In the genomic region with DNA sequence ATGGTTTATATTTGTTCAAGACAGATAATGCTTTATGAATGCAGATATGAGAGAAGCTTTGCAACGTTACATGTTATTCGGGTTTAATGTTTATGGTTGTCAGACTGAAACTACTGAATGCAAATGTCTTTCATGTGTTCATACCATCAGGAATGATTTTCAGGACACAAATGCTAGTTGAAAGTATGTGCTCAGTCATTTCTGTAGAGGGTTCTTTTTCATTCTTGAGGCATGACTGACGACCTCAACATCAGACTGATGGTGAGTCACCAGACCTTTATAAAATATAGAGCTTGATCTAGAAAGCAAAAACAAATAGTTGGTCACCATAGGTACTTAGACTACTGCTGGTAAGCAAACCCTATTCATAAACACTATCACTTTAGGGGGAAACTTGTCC, we compare ENCODE assay signal across 14 cellular contexts.
DNase-seq lines count a peak whose midpoint lies in the region; ATAC-seq, FAIRE-seq and TF ChIP-seq lines count a peak whose summit lies in the region.
"Had no signal": no experiment of that assay in that cellular context is flagged by ENCODE, and none has a peak within 500 bp of the region (broad histone marks: within the 10 kb centered on the region; RNA-seq: fewer than 3 reads in every experiment).

No MANE protein-coding gene starts in this region.

- BruUV-seq in HCT116 (replicated peaks; lab: Mats Ljungman, UMichigan): no TSS peak

- DNase-seq in AG08396 (ENCODE audit: low spot score) (peak; percentile 31), HCT116 (ENCODE audit: low read depth, low spot score) (peak; percentile 73), RWPE2 (ENCODE audit: low spot score) (no peak), foreskin fibroblast (peak; percentile 78 to 82), body of pancreas (no peak), retina (no peak), pancreas (no peak)
- no peak for DNase-seq in T-helper 2 cell treated with Interferon-gamma antibody and Interleukin-4, amounts not matched to agents 5 μg/mL and 100 μg/mL, for 36 hours (ENCODE audit: low spot score)
- DNase-seq: effector CD8-positive, alpha-beta T cell; KBM-7 had no signal

- FAIRE-seq in pancreas (lab: Jason Lieb, UNC): no peak

- no peak overlapping the region for H3K4me3 Mint-ChIP-seq in T-helper 2 cell treated with Interferon-gamma antibody and Interleukin-4, amounts not matched to agents 5 μg/mL and 100 μg/mL, for 36 hours
- H3K4me3 Mint-ChIP-seq: activated T-helper 1 cell treated with anti-CD3 and anti-CD28 coated beads, Interleukin-12 subunit alpha, Interleukin-12 subunit beta, Interleukin-2, Interleukin-4 antibody, amounts not matched to agents 30 ng/mL and 10 ng/mL and 1 ng/mL, durations not matched to agents 14 hours and 24 hours and 36 hours; stimulated activated effector memory CD8-positive, alpha-beta T cell treated with anti-CD3 and anti-CD28 coated beads, Interleukin-12 subunit alpha, Interleukin-12 subunit beta, amount 100 ng/mL, for 72 hours had no signal

- intact Hi-C loops in HCT116 (cut with micrococcal nuclease): no loop called here
- intact Hi-C loops in body of pancreas (cut with DNase I): no loop called here
- intact Hi-C loops in pancreas (cut with DNase I): no loop called here

- RAD21 ChIA-PET in HCT116 (lab: Charles Lee; ENCODE audit: low non-redundant PET in 1 of 2, low total read pairs in 2 of 2, uncharacterized antibody in 2 of 2, unreplicated experiment in 2 of 2): no interaction called here

- H3K9me2 ChIP-seq in HCT116 (ENCODE audit: insufficient read depth): no peaks in the 10 kb centered on the region

- CTCF ChIA-PET in HCT116 (lab: Charles Lee): no interaction called here

- H3K4me1 Mint-ChIP-seq in T-helper 2 cell treated with Interferon-gamma antibody and Interleukin-4, amounts not matched to agents 5 μg/mL and 100 μg/mL, for 36 hours (ENCODE audit: low read depth): no peaks in the 10 kb centered on the region
- H3K4me1 Mint-ChIP-seq: stimulated activated effector memory CD8-positive, alpha-beta T cell treated with anti-CD3 and anti-CD28 coated beads, Interleukin-12 subunit alpha, Interleukin-12 subunit beta, amount 100 ng/mL, for 72 hours had no signal

- H2AFZ ChIP-seq in HCT116 (ENCODE audit: low read depth, low read length, poor library complexity, severe bottlenecking): no peak overlapping the region

- ATAC-seq in HCT116 (peak; percentile 91), RWPE2 (ENCODE audit: low read depth) (peak; percentile 88), body of pancreas (no peak), pancreas (no peak)
- ATAC-seq: sciatic nerve; stimulated activated effector memory CD8-positive, alpha-beta T cell treated with anti-CD3 and anti-CD28 coated beads, Interleukin-12 subunit alpha, Interleukin-12 subunit beta, amount 100 ng/mL, for 72 hours had no signal

- H3K27me3 Mint-ChIP-seq in T-helper 2 cell treated with Interferon-gamma antibody and Interleukin-4, amounts not matched to agents 5 μg/mL and 100 μg/mL, for 36 hours (ENCODE audit: low read depth): no peaks in the 10 kb centered on the region

- H3K4me2 ChIP-seq in HCT116 (ENCODE audit: low read length): peak overlapping the region; percentile 56
- H3K4me2 ChIP-seq: BLaER1 treated with 17β-estradiol and CSF1 and Interleukin-3, amounts not matched to agents 10 nM and 100 nM had no signal

- TF ChIP-seq CTCF in HCT116 (IDR thresholded peaks at IDR 0.05 in 2 of 3, conservative IDR thresholded peaks at IDR 0.05 in 1 of 3; ENCODE audit: borderline replicate concordance in 1 of 3, insufficient read depth in 1 of 3, low read depth in 2 of 3, low read length in 2 of 3): no peak
- no peak for TF ChIP-seq CTCF in RWPE2 (IDR thresholded peaks at IDR 0.05; ENCODE audit: poor library complexity, severe bottlenecking)
- no peak for TF ChIP-seq CTCF in foreskin fibroblast (IDR thresholded peaks at IDR 0.05; ENCODE audit: low read depth, low read length)
- no peak for TF ChIP-seq CTCF in body of pancreas (IDR thresholded peaks at IDR 0.05)
- TF ChIP-seq CTCF in pancreas (IDR thresholded peaks at IDR 0.05): no peak

- H3K27me3 ChIP-seq in HCT116 (ENCODE audit: insufficient read depth, low read length) (no peaks in the 10 kb centered on the region), RWPE2 (ENCODE audit: insufficient read depth, poor library complexity, severe bottlenecking) (no peaks in the 10 kb centered on the region), body of pancreas (no peaks in the 10 kb centered on the region), pancreas (no peaks in the 10 kb centered on the region)
- H3K27me3 ChIP-seq: BLaER1 treated with 17β-estradiol and CSF1 and Interleukin-3, amounts not matched to agents 10 nM and 100 nM had no signal

- H3K9ac ChIP-seq in HCT116 (ENCODE audit: low read length): no peak overlapping the region
- H3K9ac ChIP-seq: BLaER1 treated with 17β-estradiol and CSF1 and Interleukin-3, amounts not matched to agents 10 nM and 100 nM had no signal

- no peak for TF ChIP-seq RAD21 in HCT116 (IDR thresholded peaks at IDR 0.05; ENCODE audit: low read depth)

- H3K79me2 ChIP-seq in HCT116 (ENCODE audit: insufficient read depth, low read length): no peaks in the 10 kb centered on the region

- WGBS in body of pancreas, 2 donors: 81 to 88% methylated on average over 3 of the region's 3 CpGs
- 86 to 92% methylated on average over 3 of the region's 3 CpGs for WGBS in pancreas, 2 donors

- H3K4me1 ChIP-seq in HCT116 (ENCODE audit: control insufficient read depth in 1 of 2, insufficient read depth in 2 of 2, low read length in 2 of 2) (peaks cover 0 to 21% of the 10 kb centered on the region in 2 experiments), RWPE2 (ENCODE audit: insufficient read depth, poor library complexity, severe bottlenecking) (peaks cover 12% of the 10 kb centered on the region), body of pancreas (no peaks in the 10 kb centered on the region), pancreas (no peaks in the 10 kb centered on the region)
- H3K4me1 ChIP-seq: BLaER1 treated with 17β-estradiol and CSF1 and Interleukin-3, amounts not matched to agents 10 nM and 100 nM had no signal

- TF ChIP-seq POLR2A in HCT116 (IDR thresholded peaks at IDR 0.05; ENCODE audit: borderline replicate concordance, extremely low read depth, insufficient read depth, insufficient read length): no peak
- TF ChIP-seq POLR2A in body of pancreas (IDR thresholded peaks at IDR 0.05): no peak

- no peak overlapping the region for H3K27ac Mint-ChIP-seq in T-helper 2 cell treated with Interferon-gamma antibody and Interleukin-4, amounts not matched to agents 5 μg/mL and 100 μg/mL, for 36 hours
- H3K27ac Mint-ChIP-seq: activated T-helper 1 cell treated with anti-CD3 and anti-CD28 coated beads, Interleukin-12 subunit alpha, Interleukin-12 subunit beta, Interleukin-2, Interleukin-4 antibody, amounts not matched to agents 30 ng/mL and 10 ng/mL and 1 ng/mL, durations not matched to agents 14 hours and 24 hours and 36 hours; stimulated activated effector memory CD8-positive, alpha-beta T cell treated with anti-CD3 and anti-CD28 coated beads, Interleukin-12 subunit alpha, Interleukin-12 subunit beta, amount 100 ng/mL, for 72 hours had no signal

- H3K36me3 ChIP-seq in HCT116 (ENCODE audit: control insufficient read depth in 1 of 2, insufficient read depth in 2 of 2, low read length in 2 of 2) (no peaks in the 10 kb centered on the region), RWPE2 (ENCODE audit: low read depth) (no peaks in the 10 kb centered on the region), body of pancreas (replicated peaks in 1 of 2; ENCODE audit: insufficient read depth in 1 of 2, low read depth in 2 of 2) (no peaks in the 10 kb centered on the region), pancreas (no peaks in the 10 kb centered on the region)
- H3K36me3 ChIP-seq: BLaER1 treated with 17β-estradiol and CSF1 and Interleukin-3, amounts not matched to agents 10 nM and 100 nM had no signal

- POLR2A ChIA-PET in HCT116 (lab: Charles Lee): no interaction called here

- H3K36me3 Mint-ChIP-seq in T-helper 2 cell treated with Interferon-gamma antibody and Interleukin-4, amounts not matched to agents 5 μg/mL and 100 μg/mL, for 36 hours (ENCODE audit: low read depth): no peaks in the 10 kb centered on the region
- H3K36me3 Mint-ChIP-seq: stimulated activated effector memory CD8-positive, alpha-beta T cell treated with anti-CD3 and anti-CD28 coated beads, Interleukin-12 subunit alpha, Interleukin-12 subunit beta, amount 100 ng/mL, for 72 hours had no signal

- no peak overlapping the region for H3K4me3 ChIP-seq in HCT116 (replicated peaks in 1 of 2; ENCODE audit: low read depth in 1 of 2, low read length in 2 of 2)
- no peak overlapping the region for H3K4me3 ChIP-seq in RWPE2 (ENCODE audit: severe bottlenecking)
- no peak overlapping the region for H3K4me3 ChIP-seq in foreskin fibroblast (ENCODE audit: low read depth in 1 of 2, low read length in 2 of 2)
- H3K4me3 ChIP-seq in body of pancreas: no peak overlapping the region
- H3K4me3 ChIP-seq in pancreas: no peak overlapping the region
- H3K4me3 ChIP-seq: BLaER1 treated with 17β-estradiol and CSF1 and Interleukin-3, amounts not matched to agents 10 nM and 100 nM had no signal

- no peaks in the 10 kb centered on the region for H3K9me3 Mint-ChIP-seq in T-helper 2 cell treated with Interferon-gamma antibody and Interleukin-4, amounts not matched to agents 5 μg/mL and 100 μg/mL, for 36 hours
- H3K9me3 Mint-ChIP-seq: activated T-helper 1 cell treated with anti-CD3 and anti-CD28 coated beads, Interleukin-12 subunit alpha, Interleukin-12 subunit beta, Interleukin-2, Interleukin-4 antibody, amounts not matched to agents 30 ng/mL and 10 ng/mL and 1 ng/mL, durations not matched to agents 14 hours and 24 hours and 36 hours had no signal

- H4K20me1 ChIP-seq in HCT116 (ENCODE audit: insufficient read depth): no peaks in the 10 kb centered on the region
- H4K20me1 ChIP-seq: BLaER1 treated with 17β-estradiol and CSF1 and Interleukin-3, amounts not matched to agents 10 nM and 100 nM had no signal

- H3K27ac ChIP-seq in HCT116 (ENCODE audit: low read depth, low read length) (peak overlapping the region; percentile 10; the same call in 1 of the 2 replicates), RWPE2 (ENCODE audit: poor library complexity, severe bottlenecking) (no peak overlapping the region), body of pancreas (no peak overlapping the region), pancreas (no peak overlapping the region)
- H3K27ac ChIP-seq: BLaER1 treated with 17β-estradiol and CSF1 and Interleukin-3, amounts not matched to agents 10 nM and 100 nM had no signal

- no peaks in the 10 kb centered on the region for H3K9me3 ChIP-seq in HCT116 (ENCODE audit: control insufficient read depth in 1 of 2, insufficient read depth in 1 of 2, low read depth in 1 of 2, low read length in 2 of 2)
- no peaks in the 10 kb centered on the region for H3K9me3 ChIP-seq in RWPE2 (ENCODE audit: severe bottlenecking)
- no peaks in the 10 kb centered on the region for H3K9me3 ChIP-seq in body of pancreas
- H3K9me3 ChIP-seq in pancreas: no peaks in the 10 kb centered on the region
- H3K9me3 ChIP-seq: BLaER1 treated with 17β-estradiol and CSF1 and Interleukin-3, amounts not matched to agents 10 nM and 100 nM had no signal

TF ChIP-seq in HCT116, 20 proteins besides CTCF, POLR2A, EP300 and RAD21 (continues in another document):
- TF ChIP-seq EZH2 (IDR thresholded peaks at IDR 0.05) (no peak), CEBPB (IDR thresholded peaks at IDR 0.05; ENCODE audit: low read depth) (no peak), YY1 (IDR thresholded peaks at IDR 0.05; ENCODE audit: extremely low read depth, insufficient replicate concordance, low read depth, low read length) (no peak), SP1 (IDR thresholded peaks at IDR 0.05; ENCODE audit: low read depth) (peak; percentile 33; the same call in 1 of the 2 replicates)

Comparison
In these comparisons a context has a peak if more than half of its experiments do, and no peak if none do; other contexts are left out.
1. DNase-seq: peak in AG08396 (single experiment), HCT116 (single experiment) and foreskin fibroblast (2 of 2); none in RWPE2 (single experiment), body of pancreas (0 of 4), retina (single experiment), T-helper 2 cell treated with Interferon-gamma antibody and Interleukin-4, amounts not matched to agents 5 μg/mL and 100 μg/mL, for 36 hours (single experiment) and pancreas (0 of 6).
2. ATAC-seq: peak in HCT116 (single experiment) and RWPE2 (single experiment); none in body of pancreas (single experiment) and pancreas (0 of 4).